ENCODE assay signal across 8 cellular contexts in the genomic region with DNA sequence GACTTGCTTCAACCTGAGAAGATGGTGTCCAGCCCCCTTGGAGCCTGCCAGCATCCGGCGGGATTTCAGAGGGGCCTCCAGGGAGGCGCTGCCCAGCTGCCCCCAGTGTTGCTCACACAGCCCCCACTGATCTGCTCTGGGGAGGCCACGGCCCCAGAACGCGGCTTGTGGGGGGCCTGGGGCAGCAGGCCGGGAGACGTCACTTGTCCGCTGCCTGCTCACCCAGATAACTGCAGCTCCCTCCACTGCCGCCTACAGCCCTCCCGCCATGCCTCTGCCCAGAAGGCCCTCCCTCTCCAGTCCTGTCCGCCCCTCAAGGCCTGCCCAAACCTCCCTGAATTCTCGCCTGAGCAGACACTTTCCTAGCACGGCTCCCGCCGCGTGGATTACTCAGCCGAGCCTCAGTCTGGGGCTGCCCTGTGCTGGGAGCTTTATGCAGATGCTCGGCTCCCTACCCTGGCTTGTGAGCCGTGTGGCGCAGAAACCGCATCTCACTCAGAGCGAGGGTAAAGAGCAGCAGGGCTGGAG. TPM values are rescaled to one million over a fixed set of nuclear protein-coding genes. Genes with fewer than 3 reads are reported as not detected.
DNase-seq lines count a peak whose midpoint lies in the region; ATAC-seq and TF ChIP-seq lines count a peak whose summit lies in the region.

No MANE protein-coding gene starts in this region.

- CTCF ChIA-PET in MCF 10A (lab: Yijun Ruan, JAX): interaction anchor here (0.8 to 2.6 kb wide), 3 partner anchors 211 to 882 kb away, joined by 3 to 21 read pairs (median 3); no protein-coding TSS in a partner anchor

- BruUV-seq in MCF 10A (replicated peaks; lab: Mats Ljungman, UMichigan): no TSS peak

- H3K4me3 Mint-ChIP-seq in activated naive CD8-positive, alpha-beta T cell treated with anti-CD3 and anti-CD28 coated beads, Interleukin-2, amount 10 ng/mL, durations not matched to agents 7 days and 5 days: peak overlapping the region; percentile 83
- no peak overlapping the region for H3K4me3 Mint-ChIP-seq in MCF 10A (ENCODE audit: unreplicated experiment)

- peaks cover 26% of the 10 kb centered on the region for H3K4me1 Mint-ChIP-seq in activated naive CD8-positive, alpha-beta T cell treated with anti-CD3 and anti-CD28 coated beads, Interleukin-2, amount 10 ng/mL, durations not matched to agents 7 days and 5 days
- H3K4me1 Mint-ChIP-seq in MCF 10A (ENCODE audit: insufficient read depth, unreplicated experiment): peaks cover 20% of the 10 kb centered on the region

- POLR2A ChIA-PET in activated naive CD8-positive, alpha-beta T cell treated with anti-CD3 and anti-CD28 coated beads, Interleukin-2, amount 10 ng/mL, durations not matched to agents 7 days and 5 days (lab: Charles Lee): interaction anchor here (1.3 to 1.9 kb wide), 2 partner anchors 18 to 42 kb away, joined by 3 to 13 read pairs; partner anchors contain the start of gene EIF4A2
- POLR2A ChIA-PET in MCF 10A (lab: Yijun Ruan, JAX): interaction anchor here (2.8 kb wide), 1 partner anchor 42 kb away, joined by 14 read pairs; the partner anchor contains the start of gene EIF4A2

- TF ChIP-seq CTCF in MCF 10A (IDR thresholded peaks at IDR 0.05; ENCODE audit: unreplicated experiment): no peak
- TF ChIP-seq CTCF in GM13977 (IDR thresholded peaks at IDR 0.05; ENCODE audit: extremely low read depth, insufficient read depth, missing control alignments): no peak

- DNase-seq in AG08395 (ENCODE audit: low spot score) (peak; percentile 52), LHCN-M2 (ENCODE audit: low read depth) (peak; percentile 25), iris pigment epithelial cell (ENCODE audit: low read depth) (peak; percentile 75), MCF 10A (ENCODE audit: unreplicated experiment) (no peak), GM13977 (ENCODE audit: low spot score) (no peak)
- peak; percentile 53 for DNase-seq in activated naive CD8-positive, alpha-beta T cell treated with anti-CD3 and anti-CD28 coated beads, Interleukin-2, amount 10 ng/mL, durations not matched to agents 7 days and 5 days
- peak; percentile 21 for DNase-seq in stimulated activated CD8-positive, alpha-beta memory T cell treated with anti-CD3 and anti-CD28 coated beads, Interleukin-12 subunit alpha, Interleukin-12 subunit beta, amount 100 ng/mL, for 24 hours (ENCODE audit: extremely low read depth)

- H3K27me3 Mint-ChIP-seq in activated naive CD8-positive, alpha-beta T cell treated with anti-CD3 and anti-CD28 coated beads, Interleukin-2, amount 10 ng/mL, durations not matched to agents 7 days and 5 days: peaks cover 29% of the 10 kb centered on the region
- H3K27me3 Mint-ChIP-seq in MCF 10A (ENCODE audit: insufficient read depth, unreplicated experiment): peaks cover 25% of the 10 kb centered on the region

- intact Hi-C loops in MCF 10A (cut with micrococcal nuclease): no loop called here

- in situ Hi-C loops in GM13977 (cut with MboI; ENCODE audit: low pct_unique_long_range_greater_than_20kb, low sequenced_read_pairs, unreplicated experiment): no loop called here

- ATAC-seq in activated naive CD8-positive, alpha-beta T cell treated with anti-CD3 and anti-CD28 coated beads, Interleukin-2, amount 10 ng/mL, durations not matched to agents 7 days and 5 days (ENCODE audit: low read depth): peak; percentile 22
- ATAC-seq in GM18498 (IDR thresholded peaks at IDR 0.05; ENCODE audit: unreplicated experiment): no peak

- no peaks in the 10 kb centered on the region for H3K36me3 Mint-ChIP-seq in activated naive CD8-positive, alpha-beta T cell treated with anti-CD3 and anti-CD28 coated beads, Interleukin-2, amount 10 ng/mL, durations not matched to agents 7 days and 5 days
- no peaks in the 10 kb centered on the region for H3K36me3 Mint-ChIP-seq in MCF 10A (ENCODE audit: insufficient read depth, unreplicated experiment)

- H3K9me3 Mint-ChIP-seq in activated naive CD8-positive, alpha-beta T cell treated with anti-CD3 and anti-CD28 coated beads, Interleukin-2, amount 10 ng/mL, durations not matched to agents 7 days and 5 days: no peaks in the 10 kb centered on the region
- H3K9me3 Mint-ChIP-seq in MCF 10A (ENCODE audit: unreplicated experiment): no peaks in the 10 kb centered on the region

- H3K27ac Mint-ChIP-seq in activated naive CD8-positive, alpha-beta T cell treated with anti-CD3 and anti-CD28 coated beads, Interleukin-2, amount 10 ng/mL, durations not matched to agents 7 days and 5 days: no peak overlapping the region
- no peak overlapping the region for H3K27ac Mint-ChIP-seq in MCF 10A (ENCODE audit: low read depth, unreplicated experiment)

RNA-seq across cellular contexts. Expression of gene ADIPOQ, which starts 17.2 kb away (rescaled TPM):
- total RNA-seq in LHCN-M2 (2014; rRNA removed) (not detected in 2 replicates), MCF 10A (2022) (not detected in 2 replicates)
- polyA plus RNA-seq in LHCN-M2 (2012): not detected
- total RNA-seq in activated naive CD8-positive, alpha-beta T cell treated with anti-CD3 and anti-CD28 coated beads, Interleukin-2, amount 10 ng/mL, durations not matched to agents 7 days and 5 days: not detected

RNA-seq across cellular contexts. Expression of gene RFC4, which starts 19.1 kb away (rescaled TPM):
- total RNA-seq in LHCN-M2 (2014; rRNA removed) (59.6 and 78.2 TPM in 2 replicates), MCF 10A (2022) (23.9 and 33.2 TPM in 2 replicates)
- polyA plus RNA-seq in LHCN-M2 (2012): 20.7 TPM
- total RNA-seq in activated naive CD8-positive, alpha-beta T cell treated with anti-CD3 and anti-CD28 coated beads, Interleukin-2, amount 10 ng/mL, durations not matched to agents 7 days and 5 days: 10 to 100 TPM; 75.2 to 77.6 TPM

RNA-seq across cellular contexts. Expression of gene EIF4A2, which starts 42.0 kb away (rescaled TPM):
- total RNA-seq in LHCN-M2 (2014; rRNA removed) (493 and 693 TPM in 2 replicates), MCF 10A (2022) (183 and 202 TPM in 2 replicates)
- polyA plus RNA-seq in LHCN-M2 (2012): 235 TPM
- total RNA-seq in activated naive CD8-positive, alpha-beta T cell treated with anti-CD3 and anti-CD28 coated beads, Interleukin-2, amount 10 ng/mL, durations not matched to agents 7 days and 5 days: 100 to 1,000 TPM; 479 to 483 TPM

Comparison
In these comparisons a context has a peak if more than half of its experiments do, and no peak if none do; other contexts are left out.
1. DNase-seq: peak in AG08395 (single experiment), LHCN-M2 (single experiment), activated naive CD8-positive, alpha-beta T cell treated with anti-CD3 and anti-CD28 coated beads, Interleukin-2, amount 10 ng/mL, durations not matched to agents 7 days and 5 days (single experiment), iris pigment epithelial cell (single experiment) and stimulated activated CD8-positive, alpha-beta memory T cell treated with anti-CD3 and anti-CD28 coated beads, Interleukin-12 subunit alpha, Interleukin-12 subunit beta, amount 100 ng/mL, for 24 hours (single experiment); none in MCF 10A (single experiment) and GM13977 (single experiment).